10 cellular contexts compared by ENCODE assay signal in genomic region chr2:230942920-230943896, GRCh38. TPM values are rescaled to one million over a fixed set of nuclear protein-coding genes. Genes with fewer than 3 reads are reported as not detected.
A peak's percentile ranks its signal among the peaks of the same experiment; 100 is the strongest.
DNase-seq lines count a peak whose midpoint lies in the region; ATAC-seq and TF ChIP-seq lines count a peak whose summit lies in the region.
"Had no signal": no experiment of that assay in that cellular context is flagged by ENCODE, and none has a peak within 500 bp of the region (broad histone marks: within the 10 kb centered on the region; RNA-seq: fewer than 3 reads in every experiment).

No MANE protein-coding gene starts in this region.

- no peaks in the 10 kb centered on the region for H3K27me3 ChIP-seq in CD4-positive, CD25-positive, alpha-beta regulatory T cell (ENCODE audit: control insufficient read depth, insufficient read depth, low read length)
- H3K27me3 ChIP-seq in neural progenitor cell = no peaks in the 10 kb centered on the region

- TF ChIP-seq CTCF in neural progenitor cell (IDR thresholded peaks at IDR 0.05) = no peak

- no peak overlapping the region for H3K27ac ChIP-seq in CD4-positive, CD25-positive, alpha-beta regulatory T cell (ENCODE audit: insufficient read depth, low read length, poor library complexity, severe bottlenecking)
- H3K27ac ChIP-seq in neural progenitor cell = no peak overlapping the region

- H3K4me3 ChIP-seq in CD4-positive, CD25-positive, alpha-beta regulatory T cell (ENCODE audit: low read depth, low read length) = no peak overlapping the region
- H3K4me3 ChIP-seq in neural progenitor cell = no peak overlapping the region

- peak overlapping the region in 2 of 3 donors; percentile 1 to 44 for H3K27ac Mint-ChIP-seq in CD4-positive, CD25-positive, alpha-beta regulatory T cell
- H3K27ac Mint-ChIP-seq in activated T-cell treated with anti-CD3 and anti-CD28 coated beads, Interleukin-2, amount 50 U/mL, for 72 hours = peak overlapping the region; percentile 47
- peak overlapping the region; percentile 68 for H3K27ac Mint-ChIP-seq in neural progenitor cell

- H3K9me3 Mint-ChIP-seq in CD4-positive, CD25-positive, alpha-beta regulatory T cell = no peaks in the 10 kb centered on the region
- H3K9me3 Mint-ChIP-seq in activated T-cell treated with anti-CD3 and anti-CD28 coated beads, Interleukin-2, amount 50 U/mL, for 72 hours = no peaks in the 10 kb centered on the region
- H3K9me3 Mint-ChIP-seq in neural progenitor cell = no peaks in the 10 kb centered on the region

- no peak overlapping the region for H3K4me2 ChIP-seq in neural progenitor cell

- peak; percentile 32 to 41 for ATAC-seq in CD4-positive, CD25-positive, alpha-beta regulatory T cell (ENCODE audit: low read depth in 2 of 2)
- ATAC-seq in GM19372 (IDR thresholded peaks at IDR 0.05; ENCODE audit: low read depth, unreplicated experiment) = peak; percentile 65
- ATAC-seq in HG03175 (IDR thresholded peaks at IDR 0.05; ENCODE audit: unreplicated experiment) = peak; percentile 72
- peak; percentile 55 to 66 for ATAC-seq in activated T-cell treated with anti-CD3 and anti-CD28 coated beads, Interleukin-2, amount 50 U/mL, for 72 hours (replicated peaks in 1 of 2)

- H3K4me3 Mint-ChIP-seq in CD4-positive, CD25-positive, alpha-beta regulatory T cell = peak overlapping the region in 1 of 4 donors; percentile 74
- peak overlapping the region; percentile 82 to 83 for H3K4me3 Mint-ChIP-seq in activated T-cell treated with anti-CD3 and anti-CD28 coated beads, Interleukin-2, amount 50 U/mL, for 72 hours
- no peak overlapping the region for H3K4me3 Mint-ChIP-seq in neural progenitor cell

- H3K36me3 ChIP-seq in CD4-positive, CD25-positive, alpha-beta regulatory T cell (ENCODE audit: control insufficient read depth, insufficient read depth, low read length) = no peaks in the 10 kb centered on the region
- no peaks in the 10 kb centered on the region for H3K36me3 ChIP-seq in neural progenitor cell

- H3K9ac ChIP-seq in neural progenitor cell = no peak overlapping the region

- no peaks in the 10 kb centered on the region for H4K20me1 ChIP-seq in neural progenitor cell (ENCODE audit: low read depth)

- H3K79me2 ChIP-seq in neural progenitor cell (ENCODE audit: low read depth) = no peaks in the 10 kb centered on the region

- H3K9me3 ChIP-seq in CD4-positive, CD25-positive, alpha-beta regulatory T cell (ENCODE audit: control insufficient read depth in 2 of 2, low read length in 2 of 2) = no peaks in the 10 kb centered on the region
- no peaks in the 10 kb centered on the region for H3K9me3 ChIP-seq in neural progenitor cell (ENCODE audit: low read depth)

- H3K36me3 Mint-ChIP-seq in CD4-positive, CD25-positive, alpha-beta regulatory T cell = no peaks in the 10 kb centered on the region
- H3K36me3 Mint-ChIP-seq in activated T-cell treated with anti-CD3 and anti-CD28 coated beads, Interleukin-2, amount 50 U/mL, for 72 hours (ENCODE audit: insufficient read depth in 2 of 2) = peaks cover 3 to 14% of the 10 kb centered on the region in 2 donors
- no peaks in the 10 kb centered on the region for H3K36me3 Mint-ChIP-seq in neural progenitor cell

- H2AFZ ChIP-seq in neural progenitor cell (replicated peaks) = no peak overlapping the region

- no peaks in the 10 kb centered on the region for H3K4me1 ChIP-seq in CD4-positive, CD25-positive, alpha-beta regulatory T cell (ENCODE audit: control insufficient read depth, insufficient read depth, low read length, poor library complexity, severe bottlenecking)
- no peaks in the 10 kb centered on the region for H3K4me1 ChIP-seq in neural progenitor cell

- H3K4me1 Mint-ChIP-seq in CD4-positive, CD25-positive, alpha-beta regulatory T cell = peaks cover 0 to 17% (median 5%) of the 10 kb centered on the region in 4 donors
- H3K4me1 Mint-ChIP-seq in activated T-cell treated with anti-CD3 and anti-CD28 coated beads, Interleukin-2, amount 50 U/mL, for 72 hours (ENCODE audit: low read depth) = peaks cover 58% of the 10 kb centered on the region
- peaks cover 6% of the 10 kb centered on the region for H3K4me1 Mint-ChIP-seq in neural progenitor cell

- DNase-seq in CD4-positive, CD25-positive, alpha-beta regulatory T cell = peak in 1 of 3 donors; percentile 62
- DNase-seq in activated T-cell treated with anti-CD3 and anti-CD28 coated beads, Interleukin-2, amount 50 U/mL, for 72 hours = peak; percentile 64 to 72
- DNase-seq in neural progenitor cell (ENCODE audit: low spot score) = no peak
- DNase-seq in NCI-H446 treated with DMSO at 0.1 percent for 48 hours (lab: John Stamatoyannopoulos, UW) = no peak
- no peak for DNase-seq in NCI-H82 (lab: John Stamatoyannopoulos, UW)
- DNase-seq in SK-N-DZ (ENCODE audit: low spot score) = no peak

- no peaks in the 10 kb centered on the region for H3F3A ChIP-seq in neural progenitor cell (ENCODE audit: low read depth)

- H3K27me3 Mint-ChIP-seq in CD4-positive, CD25-positive, alpha-beta regulatory T cell = peaks cover 9% of the 10 kb centered on the region
- H3K27me3 Mint-ChIP-seq in activated T-cell treated with anti-CD3 and anti-CD28 coated beads, Interleukin-2, amount 50 U/mL, for 72 hours (ENCODE audit: low read depth) = peaks cover 14% of the 10 kb centered on the region
- H3K27me3 Mint-ChIP-seq in neural progenitor cell (ENCODE audit: insufficient read depth, low read depth) = peaks cover 2% of the 10 kb centered on the region

RNA-seq across cellular contexts. Expression of gene GPR55, which starts 18.2 kb away (rescaled TPM):
- total RNA-seq in CD4-positive, CD25-positive, alpha-beta regulatory T cell = 24.4 TPM
- polyA plus RNA-seq in CD4-positive, CD25-positive, alpha-beta regulatory T cell = 1 to 10 TPM; 1.6 to 7.1 (median 4.0) TPM
- 1 to 10 TPM; 6.8 to 9.8 TPM for total RNA-seq in activated T-cell treated with anti-CD3 and anti-CD28 coated beads, Interleukin-2, amount 50 U/mL, for 72 hours
- total RNA-seq in neural progenitor cell (ENCODE audit: low replicate concordance) = not detected in 2 replicates
- not detected in 2 replicates for polyA plus RNA-seq in SK-N-DZ (2014; cell fraction: cytosol; rRNA removed)
- not detected in 2 replicates for polyA plus RNA-seq in SK-N-DZ (2014; cell fraction: nucleus; rRNA removed)
- total RNA-seq: lung microvascular endothelial cell had no signal

RNA-seq across cellular contexts. Expression of gene SPATA3, which starts 52.7 kb away (rescaled TPM):
- 0.72 TPM for total RNA-seq in CD4-positive, CD25-positive, alpha-beta regulatory T cell
- polyA plus RNA-seq in CD4-positive, CD25-positive, alpha-beta regulatory T cell = not detected
- total RNA-seq in activated T-cell treated with anti-CD3 and anti-CD28 coated beads, Interleukin-2, amount 50 U/mL, for 72 hours = 1 to 10 TPM; 1.9 to 2.3 TPM
- not detected in 2 replicates for total RNA-seq in neural progenitor cell (ENCODE audit: low replicate concordance)
- not detected in 2 replicates for polyA plus RNA-seq in SK-N-DZ (2014; cell fraction: cytosol; rRNA removed)
- polyA plus RNA-seq in SK-N-DZ (2014; cell fraction: nucleus; rRNA removed) = not detected in 2 replicates
- total RNA-seq: lung microvascular endothelial cell, urinary bladder had no signal
- polyA plus RNA-seq: urinary bladder had no signal

Comparison
In these comparisons a context has a peak if more than half of its experiments do, and no peak if none do; other contexts are left out.
1. DNase-seq: peak in activated T-cell treated with anti-CD3 and anti-CD28 coated beads, Interleukin-2, amount 50 U/mL, for 72 hours (2 of 2); none in neural progenitor cell (single experiment), NCI-H446 treated with DMSO at 0.1 percent for 48 hours (single experiment), NCI-H82 (single experiment) and SK-N-DZ (single experiment).
2. Peak in every context shown above with its lines, with median percentiles within 50 percentile points of each other: ATAC-seq and H3K27ac Mint-ChIP-seq.